In the genomic region with DNA sequence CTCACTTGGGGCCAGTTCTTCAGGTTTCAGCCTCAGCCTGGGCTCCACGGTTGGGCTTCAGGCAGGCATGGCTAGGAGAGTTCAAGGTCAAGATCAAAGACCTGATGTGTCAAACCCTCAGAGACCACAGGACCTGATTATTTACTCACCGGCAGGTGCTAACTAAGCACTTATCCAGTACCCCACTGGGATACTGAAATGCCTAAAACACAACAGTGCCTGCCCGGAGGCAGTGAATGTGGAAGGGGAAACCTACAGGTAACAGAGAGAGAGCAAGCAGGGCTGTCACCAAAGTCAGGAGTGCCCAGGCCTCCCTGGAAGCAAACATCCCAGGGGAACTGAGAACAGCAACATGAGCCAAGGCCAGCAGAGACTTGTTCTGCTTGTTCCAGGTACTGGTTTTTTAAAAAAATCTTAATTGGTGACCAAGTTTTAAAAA, we compare ENCODE assay signal across 9 cellular contexts.
A peak's percentile ranks its signal among the peaks of the same experiment; 100 is the strongest.
DNase-seq lines count a peak whose midpoint lies in the region; ATAC-seq and TF ChIP-seq lines count a peak whose summit lies in the region.
"Had no signal": no experiment of that assay in that cellular context is flagged by ENCODE, and none has a peak within 500 bp of the region (broad histone marks: within the 10 kb centered on the region; RNA-seq: fewer than 3 reads in every experiment).

No MANE protein-coding gene starts in this region.

- no peak overlapping the region for H3K9ac ChIP-seq in parathyroid adenoma

- no peak for TF ChIP-seq CTCF in parathyroid adenoma (IDR thresholded peaks at IDR 0.05)

- DNase-seq in NCI-H146 treated with DMSO at 0.1 percent for 48 hours (lab: John Stamatoyannopoulos, UW; ENCODE audit: unreplicated experiment): peak; percentile 81
- no peak for DNase-seq in caudate nucleus (lab: John Stamatoyannopoulos, UW)
- DNase-seq in NCI-H446 treated with DMSO at 0.1 percent for 48 hours (lab: John Stamatoyannopoulos, UW): no peak
- DNase-seq in NOMO-1 treated with dmso at 0.1 percent for 144 hours (lab: John Stamatoyannopoulos, UW; ENCODE audit: unreplicated experiment): no peak
- DNase-seq in globus pallidus (ENCODE audit: low spot score): no peak
- DNase-seq: effector memory CD4-positive, alpha-beta T cell had no signal

- peak overlapping the region; percentile 44 for H3K4me3 ChIP-seq in parathyroid adenoma (ENCODE audit: low read depth, low read length)

- peaks cover 3% of the 10 kb centered on the region for H3K79me2 ChIP-seq in parathyroid adenoma

- peak overlapping the region; percentile 61 for H3K4me2 ChIP-seq in parathyroid adenoma (ENCODE audit: low read length)

- H3K36me3 ChIP-seq in parathyroid adenoma (ENCODE audit: control insufficient read depth, insufficient read depth, low read length): no peaks in the 10 kb centered on the region

- no peaks in the 10 kb centered on the region for H3K27me3 ChIP-seq in parathyroid adenoma (ENCODE audit: control insufficient read depth, insufficient read depth, low read length)

- ATAC-seq in GM18907 (IDR thresholded peaks at IDR 0.05; ENCODE audit: unreplicated experiment): peak; percentile 30
- no peak for ATAC-seq in GM19023 (IDR thresholded peaks at IDR 0.05; ENCODE audit: unreplicated experiment)

- H3K9me3 ChIP-seq in parathyroid adenoma (ENCODE audit: control insufficient read depth, low read length): no peaks in the 10 kb centered on the region

- H3K27ac ChIP-seq in caudate nucleus (ENCODE audit: low read depth, low read length): peak overlapping the region; percentile 52
- H3K27ac ChIP-seq in parathyroid adenoma: peak overlapping the region; percentile 70

- peaks cover 15% of the 10 kb centered on the region for H3K4me1 ChIP-seq in parathyroid adenoma

- H2AFZ ChIP-seq in parathyroid adenoma: no peak overlapping the region
